16 cellular contexts compared by ENCODE assay signal in genomic region chr17:75849724-75850123, GRCh38. TPM values are rescaled to one million over a fixed set of nuclear protein-coding genes. Genes with fewer than 3 reads are reported as not detected.
DNase-seq lines count a peak whose midpoint lies in the region; ATAC-seq and TF ChIP-seq lines count a peak whose summit lies in the region.
"Had no signal": no experiment of that assay in that cellular context is flagged by ENCODE, and none has a peak within 500 bp of the region (broad histone marks: within the 10 kb centered on the region; RNA-seq: fewer than 3 reads in every experiment).

No MANE protein-coding gene starts in this region.

- H3K27me3 Mint-ChIP-seq in dendritic cell treated with granulocyte-macrophage colony-stimulating factor and Interleukin-4, amounts not matched to agents 40 ng/mL and 50 ng/mL, for 4 days = no peaks in the 10 kb centered on the region
- H3K27me3 Mint-ChIP-seq: activated B cell treated with CpG ODN at 0.5 μM for 24 hours; naive thymus-derived CD8-positive, alpha-beta T cell; stimulated activated naive CD8-positive, alpha-beta T cell treated with anti-CD3 and anti-CD28 coated beads, Interleukin-15, amount 100 ng/mL, for 72 hours had no signal

- H3K27ac ChIP-seq in adrenal gland = peak overlapping the region in 4 of 5 donors; percentile 10 to 97 (median 57)
- H3K27ac ChIP-seq in lower lobe of right lung = peak overlapping the region; percentile 90
- peak overlapping the region; percentile 37 for H3K27ac ChIP-seq in stomach smooth muscle (ENCODE audit: low read length)
- H3K27ac ChIP-seq: foreskin keratinocyte had no signal

- H3K36me3 ChIP-seq in adrenal gland (replicated peaks in 1 of 2) (peaks cover 0 to 64% of the 10 kb centered on the region in 2 donors), lower lobe of right lung (peaks cover 71% of the 10 kb centered on the region), stomach smooth muscle (ENCODE audit: control insufficient read depth in 2 of 2, insufficient read depth in 2 of 2, low read length in 2 of 2) (peaks cover 44 to 53% of the 10 kb centered on the region in 2 donors)

- H3K9me3 Mint-ChIP-seq in dendritic cell treated with granulocyte-macrophage colony-stimulating factor and Interleukin-4, amounts not matched to agents 40 ng/mL and 50 ng/mL, for 4 days = no peaks in the 10 kb centered on the region
- H3K9me3 Mint-ChIP-seq: activated B cell treated with CpG ODN at 0.5 μM for 24 hours; naive thymus-derived CD8-positive, alpha-beta T cell; stimulated activated naive CD8-positive, alpha-beta T cell treated with anti-CD3 and anti-CD28 coated beads, Interleukin-15, amount 100 ng/mL, for 72 hours had no signal

- ATAC-seq in lower lobe of right lung (no peak), GM19455 (IDR thresholded peaks at IDR 0.05; ENCODE audit: unreplicated experiment) (no peak)
- ATAC-seq: foreskin keratinocyte; naive thymus-derived CD8-positive, alpha-beta T cell; stimulated activated naive CD8-positive, alpha-beta T cell treated with anti-CD3 and anti-CD28 coated beads, Interleukin-15, amount 100 ng/mL, for 72 hours had no signal

- H3K4me1 ChIP-seq in adrenal gland (replicated peaks in 1 of 2) (peaks cover 39 to 82% of the 10 kb centered on the region in 2 donors), lower lobe of right lung (peaks cover 78% of the 10 kb centered on the region), stomach smooth muscle (ENCODE audit: control insufficient read depth, insufficient read depth, low read length) (peaks cover 66% of the 10 kb centered on the region)

- peak in 3 of 7 donors; percentile 53 to 61 (median 58) for DNase-seq in adrenal gland
- no peak for DNase-seq in lower lobe of right lung
- DNase-seq in NCI-H446 treated with DMSO at 0.1 percent for 48 hours (lab: John Stamatoyannopoulos, UW) = no peak
- DNase-seq in occipital lobe (lab: John Stamatoyannopoulos, UW) = no peak
- DNase-seq: activated B cell treated with CpG ODN at 0.5 μM for 24 hours; AML-193; Caco-2; cerebellar nuclear complex; foreskin keratinocyte; naive thymus-derived CD8-positive, alpha-beta T cell; NCI-H1417 treated with DMSO at 0.1 percent for 48 hours; stimulated activated CD4-positive, alpha-beta T cell treated with anti-CD3 and anti-CD28 coated beads, Interleukin-15, amount 100 ng/mL, for 24 hours; stimulated activated naive CD8-positive, alpha-beta T cell treated with anti-CD3 and anti-CD28 coated beads, Interleukin-15, amount 100 ng/mL, for 72 hours had no signal

- H3K9ac ChIP-seq in stomach smooth muscle (ENCODE audit: low read length in 2 of 2) = no peak overlapping the region

- H3K27me3 ChIP-seq in adrenal gland = no peaks in the 10 kb centered on the region
- no peaks in the 10 kb centered on the region for H3K27me3 ChIP-seq in lower lobe of right lung (ENCODE audit: low read depth)
- H3K27me3 ChIP-seq in stomach smooth muscle (ENCODE audit: control insufficient read depth in 1 of 2, insufficient read depth in 2 of 2, low read length in 2 of 2) = no peaks in the 10 kb centered on the region
- H3K27me3 ChIP-seq: foreskin keratinocyte had no signal

- peak overlapping the region; percentile 90 for H3K27ac Mint-ChIP-seq in dendritic cell treated with granulocyte-macrophage colony-stimulating factor and Interleukin-4, amounts not matched to agents 40 ng/mL and 50 ng/mL, for 4 days
- H3K27ac Mint-ChIP-seq: activated B cell treated with CpG ODN at 0.5 μM for 24 hours; stimulated activated naive CD8-positive, alpha-beta T cell treated with anti-CD3 and anti-CD28 coated beads, Interleukin-15, amount 100 ng/mL, for 72 hours had no signal

- H3K4me3 Mint-ChIP-seq in dendritic cell treated with granulocyte-macrophage colony-stimulating factor and Interleukin-4, amounts not matched to agents 40 ng/mL and 50 ng/mL, for 4 days = no peak overlapping the region
- H3K4me3 Mint-ChIP-seq: activated B cell treated with CpG ODN at 0.5 μM for 24 hours; naive thymus-derived CD8-positive, alpha-beta T cell; stimulated activated naive CD8-positive, alpha-beta T cell treated with anti-CD3 and anti-CD28 coated beads, Interleukin-15, amount 100 ng/mL, for 72 hours had no signal

- peaks cover 68% of the 10 kb centered on the region for H3K4me1 Mint-ChIP-seq in dendritic cell treated with granulocyte-macrophage colony-stimulating factor and Interleukin-4, amounts not matched to agents 40 ng/mL and 50 ng/mL, for 4 days (ENCODE audit: low read depth)

- H3K4me3 ChIP-seq in adrenal gland (no peak overlapping the region), lower lobe of right lung (no peak overlapping the region), stomach smooth muscle (ENCODE audit: low read length in 2 of 2) (no peak overlapping the region)

- H3K36me3 Mint-ChIP-seq in dendritic cell treated with granulocyte-macrophage colony-stimulating factor and Interleukin-4, amounts not matched to agents 40 ng/mL and 50 ng/mL, for 4 days (ENCODE audit: low read depth) = peaks cover 93% of the 10 kb centered on the region

- intact Hi-C loops in adrenal gland (cut with DNase I) (no loop called here), lower lobe of right lung (cut with DNase I) (no loop called here)
- intact Hi-C loops in dendritic cell treated with granulocyte-macrophage colony-stimulating factor and Interleukin-4, amounts not matched to agents 40 ng/mL and 50 ng/mL, for 4 days (cut with micrococcal nuclease) = no loop called here

- H3K9me3 ChIP-seq in adrenal gland (replicated peaks in 1 of 3) (no peaks in the 10 kb centered on the region), lower lobe of right lung (no peaks in the 10 kb centered on the region), stomach smooth muscle (ENCODE audit: control insufficient read depth in 2 of 2, low read length in 2 of 2) (no peaks in the 10 kb centered on the region)
- H3K9me3 ChIP-seq: Caco-2 had no signal

- WGBS in adrenal gland, 4 donors = 51 to 70% (median 60%) methylated on average over 5 to 9 of the region's 9 CpGs

- TF ChIP-seq CTCF in adrenal gland (IDR thresholded peaks at IDR 0.05) (no peak), lower lobe of right lung (IDR thresholded peaks at IDR 0.05) (no peak)

- TF ChIP-seq POLR2A in adrenal gland (IDR thresholded peaks at IDR 0.05) = no peak

RNA-seq across cellular contexts. Expression of gene WBP2, which starts 5.4 kb away (rescaled TPM):
- 100 to 1,000 TPM; 131 to 292 (median 217) TPM for total RNA-seq in adrenal gland
- 100 to 1,000 TPM; 205 to 258 (median 258) TPM for polyA plus RNA-seq in adrenal gland
- total RNA-seq in lower lobe of right lung = 145 TPM
- 25.9 TPM for total RNA-seq in occipital lobe

RNA-seq across cellular contexts. Expression of gene UNC13D, which starts 5.5 kb away (rescaled TPM):
- 10 to 100 TPM in 7 of 8 donors, 1 to 10 TPM in 1; 3.0 to 28.1 (median 13.8) TPM for total RNA-seq in adrenal gland
- 10 to 100 TPM in 2 of 3 donors, 1 to 10 TPM in 1; 6.6 to 47.5 (median 21.5) TPM for polyA plus RNA-seq in adrenal gland
- total RNA-seq in lower lobe of right lung = 118 TPM
- 1.1 TPM for total RNA-seq in occipital lobe

RNA-seq across cellular contexts. Expression of gene TRIM47, which starts 28.7 kb away (rescaled TPM):
- total RNA-seq in adrenal gland (10 to 100 TPM in 7 of 8 donors, 1 to 10 TPM in 1; 6.7 to 66.1 (median 24.5) TPM), lower lobe of right lung (21.0 TPM), occipital lobe (12.3 TPM)
- polyA plus RNA-seq in adrenal gland = 10 to 100 TPM in 2 of 3 donors, 1 to 10 TPM in 1; 6.0 to 42.5 (median 36.5) TPM

RNA-seq across cellular contexts. Expression of gene TRIM65, which starts 47.0 kb away (rescaled TPM):
- 10 to 100 TPM in 7 of 8 donors, 1 to 10 TPM in 1; 7.4 to 46.9 (median 19.3) TPM for total RNA-seq in adrenal gland
- polyA plus RNA-seq in adrenal gland = 10 to 100 TPM in 1 of 3 donors, 1 to 10 TPM in 2; 4.1 to 16.7 (median 5.0) TPM
- 32.4 TPM for total RNA-seq in lower lobe of right lung
- total RNA-seq in occipital lobe = 11.9 TPM

RNA-seq across cellular contexts. Expression of gene MRPL38, which starts 55.0 kb away (rescaled TPM):
- total RNA-seq in adrenal gland (100 to 1,000 TPM in 4 of 8 donors, 10 to 100 TPM in 4; 36.7 to 153 (median 82.7) TPM), lower lobe of right lung (68.9 TPM), occipital lobe (30.7 TPM)
- 100 to 1,000 TPM in 2 of 3 donors, 10 to 100 TPM in 1; 60.3 to 214 (median 187) TPM for polyA plus RNA-seq in adrenal gland

Comparison
In these comparisons a context has a peak if more than half of its experiments do, and no peak if none do; other contexts are left out.
1. H3K27ac ChIP-seq: peak in every context shown above with its lines; median percentile 90 in lower lobe of right lung; 57 in adrenal gland; 37 in stomach smooth muscle.